In genomic region chr10:123140164-123140982, GRCh38 we compare ENCODE assay signal across 11 cellular contexts. TPM values are rescaled to one million over a fixed set of nuclear protein-coding genes. Genes with fewer than 3 reads are reported as not detected.
A peak's percentile ranks its signal among the peaks of the same experiment; 100 is the strongest.
DNase-seq lines count a peak whose midpoint lies in the region; ATAC-seq and TF ChIP-seq lines count a peak whose summit lies in the region.
"Had no signal": no experiment of that assay in that cellular context is flagged by ENCODE, and none has a peak within 500 bp of the region (broad histone marks: within the 10 kb centered on the region; RNA-seq: fewer than 3 reads in every experiment).

No MANE protein-coding gene starts in this region.

- ATAC-seq in GM23338: peak; percentile 5
- ATAC-seq in naive thymus-derived CD8-positive, alpha-beta T cell: no peak
- ATAC-seq: activated CD4-positive, CD25-positive, alpha-beta regulatory T cell treated with anti-CD3 and anti-CD28 coated beads, Interleukin-2, amount 50 U/mL, for 24 hours; gastrocnemius medialis had no signal

- DNase-seq in NCI-H82 (lab: John Stamatoyannopoulos, UW): peak; percentile 36
- DNase-seq in NCI-H82 treated with DMSO at 0.1 percent for 48 hours (lab: John Stamatoyannopoulos, UW; ENCODE audit: unreplicated experiment): no peak
- DNase-seq in GM23338 (ENCODE audit: low spot score): peak; percentile 71
- peak in 1 of 10 donors; percentile 54 for DNase-seq in naive thymus-derived CD8-positive, alpha-beta T cell
- DNase-seq in NCI-H510A treated with DMSO at 0.1 percent for 48 hours (lab: John Stamatoyannopoulos, UW): no peak
- DNase-seq in NCI-H2171 treated with DMSO at 0.1 percent for 48 hours (lab: John Stamatoyannopoulos, UW): no peak
- DNase-seq in NCI-H446 (lab: John Stamatoyannopoulos, UW): no peak
- DNase-seq: gastrocnemius medialis had no signal

- H3K27me3 ChIP-seq in GM23338 (ENCODE audit: insufficient read depth): peaks cover 100% of the 10 kb centered on the region

- peaks cover 60% of the 10 kb centered on the region for H3K4me1 Mint-ChIP-seq in GM23338
- H3K4me1 Mint-ChIP-seq in activated naive CD4-positive, alpha-beta T cell treated with anti-CD3 and anti-CD28 coated beads, Interleukin-2, amount 50 U/mL, for 24 hours: peaks cover 53% of the 10 kb centered on the region
- H3K4me1 Mint-ChIP-seq in naive thymus-derived CD8-positive, alpha-beta T cell: peaks cover 27 to 74% (median 64%) of the 10 kb centered on the region in 4 donors

- no peaks in the 10 kb centered on the region for H3K79me2 ChIP-seq in GM23338 (replicated peaks; ENCODE audit: insufficient read depth)

- peaks cover 15% of the 10 kb centered on the region; the same call in 1 of the 2 replicates for H4K20me1 ChIP-seq in GM23338 (replicated peaks; ENCODE audit: insufficient read depth)

- H3K36me3 ChIP-seq in GM23338 (ENCODE audit: insufficient read depth): no peaks in the 10 kb centered on the region
- H3K36me3 ChIP-seq: breast epithelium, gastrocnemius medialis had no signal

- H3K27ac Mint-ChIP-seq in GM23338: no peak overlapping the region
- H3K27ac Mint-ChIP-seq in activated naive CD4-positive, alpha-beta T cell treated with anti-CD3 and anti-CD28 coated beads, Interleukin-2, amount 50 U/mL, for 24 hours: no peak overlapping the region
- no peak overlapping the region for H3K27ac Mint-ChIP-seq in naive thymus-derived CD8-positive, alpha-beta T cell

- peaks cover 97% of the 10 kb centered on the region for H3K27me3 Mint-ChIP-seq in GM23338 (ENCODE audit: insufficient read depth, low read depth, poor library complexity)
- H3K27me3 Mint-ChIP-seq in activated naive CD4-positive, alpha-beta T cell treated with anti-CD3 and anti-CD28 coated beads, Interleukin-2, amount 50 U/mL, for 24 hours: peaks cover 63% of the 10 kb centered on the region
- peaks cover 58 to 91% (median 71%) of the 10 kb centered on the region in 5 donors for H3K27me3 Mint-ChIP-seq in naive thymus-derived CD8-positive, alpha-beta T cell

- no peak overlapping the region; the same call in 1 of the 2 replicates for H2AFZ ChIP-seq in GM23338

- peak overlapping the region; percentile 50 for H3K4me3 ChIP-seq in GM23338
- H3K4me3 ChIP-seq: breast epithelium, gastrocnemius medialis had no signal

- POLR2A ChIA-PET in naive thymus-derived CD8-positive, alpha-beta T cell (lab: Charles Lee): interaction anchor here (0.9 kb wide), 1 partner anchor 10 kb away, joined by 3 read pairs; no protein-coding TSS in a partner anchor

- peak; percentile 14 to 39; a peak in 1 of 4 replicates for TF ChIP-seq CTCF in GM23338 (conservative IDR thresholded peaks at IDR 0.05; ENCODE audit: low read depth in 2 of 2)

- H3K9me3 Mint-ChIP-seq in GM23338: peaks cover 8% of the 10 kb centered on the region
- H3K9me3 Mint-ChIP-seq in activated naive CD4-positive, alpha-beta T cell treated with anti-CD3 and anti-CD28 coated beads, Interleukin-2, amount 50 U/mL, for 24 hours: no peaks in the 10 kb centered on the region
- H3K9me3 Mint-ChIP-seq in naive thymus-derived CD8-positive, alpha-beta T cell: peaks cover 0 to 4% (median 0%) of the 10 kb centered on the region in 9 donors

- H3K4me1 ChIP-seq in GM23338 (ENCODE audit: insufficient read depth): peaks cover 58% of the 10 kb centered on the region

- H3K36me3 Mint-ChIP-seq in GM23338 (ENCODE audit: low read depth): no peaks in the 10 kb centered on the region
- H3K36me3 Mint-ChIP-seq in activated naive CD4-positive, alpha-beta T cell treated with anti-CD3 and anti-CD28 coated beads, Interleukin-2, amount 50 U/mL, for 24 hours: no peaks in the 10 kb centered on the region
- H3K36me3 Mint-ChIP-seq in naive thymus-derived CD8-positive, alpha-beta T cell: peaks cover 0 to 2% (median 0%) of the 10 kb centered on the region in 3 donors

- no peak overlapping the region for H3K27ac ChIP-seq in GM23338 (ENCODE audit: low read depth)
- H3K27ac ChIP-seq: breast epithelium, gastrocnemius medialis had no signal

- H3K4me2 ChIP-seq in GM23338: peak overlapping the region; percentile 80

- H3K4me3 Mint-ChIP-seq in GM23338: peak overlapping the region; percentile 62
- H3K4me3 Mint-ChIP-seq in activated naive CD4-positive, alpha-beta T cell treated with anti-CD3 and anti-CD28 coated beads, Interleukin-2, amount 50 U/mL, for 24 hours: peak overlapping the region; percentile 19
- H3K4me3 Mint-ChIP-seq in naive thymus-derived CD8-positive, alpha-beta T cell: peak overlapping the region in 6 of 10 donors; percentile 58 to 79 (median 60)

- peaks cover 22% of the 10 kb centered on the region for H3F3A ChIP-seq in GM23338 (replicated peaks; ENCODE audit: low read depth)

- H3K9me2 ChIP-seq in GM23338 (ENCODE audit: insufficient read depth): no peaks in the 10 kb centered on the region

TF ChIP-seq in GM23338, 12 proteins besides CTCF, POLR2A, EP300 and RAD21:
- TF ChIP-seq EZH2phosphoT487 (IDR thresholded peaks at IDR 0.05; ENCODE audit: unreplicated experiment) (peak; percentile 98), JUNB (IDR thresholded peaks at IDR 0.05; ENCODE audit: unreplicated experiment) (no peak), ZNF114 (CRISPR knock-in tag; IDR thresholded peaks at IDR 0.05) (no peak), NANOG (IDR thresholded peaks at IDR 0.05; ENCODE audit: borderline replicate concordance) (no peak), EZH2 (IDR thresholded peaks at IDR 0.05; ENCODE audit: low read depth, unreplicated experiment) (peak; percentile 93)

RNA-seq across cellular contexts. Expression of gene HMX3, which starts 4.6 kb away (rescaled TPM):
- 0.23 and 0.35 TPM in 2 replicates for total RNA-seq in GM23338 (2014; rRNA removed; shearing (Covaris generic))
- polyA plus RNA-seq in GM23338 (2016; fragmentation: Nextera tagmentation; extraction: Ambion mirVana): not detected in 2 replicates
- not detected for total RNA-seq in naive thymus-derived CD8-positive, alpha-beta T cell
- polyA plus RNA-seq in naive thymus-derived CD8-positive, alpha-beta T cell: not detected
- total RNA-seq: breast epithelium, gastrocnemius medialis had no signal

RNA-seq across cellular contexts. Expression of gene HMX2, which starts 7.6 kb away (rescaled TPM):
- 0.97 and 2.6 TPM in 2 replicates for total RNA-seq in GM23338 (2014; rRNA removed; shearing (Covaris generic))
- 3.1 and 3.4 TPM in 2 replicates for polyA plus RNA-seq in GM23338 (2016; fragmentation: Nextera tagmentation; extraction: Ambion mirVana)
- total RNA-seq in naive thymus-derived CD8-positive, alpha-beta T cell: not detected
- polyA plus RNA-seq in naive thymus-derived CD8-positive, alpha-beta T cell: not detected
- total RNA-seq: breast epithelium, gastrocnemius medialis had no signal

RNA-seq across cellular contexts. Expression of gene BUB3, which starts 13.8 kb away (rescaled TPM):
- total RNA-seq in GM23338 (2014; rRNA removed; shearing (Covaris generic)): 272 and 361 TPM in 2 replicates
- polyA plus RNA-seq in GM23338 (2016; fragmentation: Nextera tagmentation; extraction: Ambion mirVana): 197 and 243 TPM in 2 replicates
- 100 to 1,000 TPM; 170 to 173 TPM for total RNA-seq in naive thymus-derived CD8-positive, alpha-beta T cell
- polyA plus RNA-seq in naive thymus-derived CD8-positive, alpha-beta T cell: 100 to 1,000 TPM; 217 to 247 (median 243) TPM

Comparison
In these comparisons a context has a peak if more than half of its experiments do, and no peak if none do; other contexts are left out.
1. DNase-seq: peak in NCI-H82 (single experiment) and GM23338 (single experiment); none in NCI-H82 treated with DMSO at 0.1 percent for 48 hours (single experiment), NCI-H510A treated with DMSO at 0.1 percent for 48 hours (single experiment), NCI-H2171 treated with DMSO at 0.1 percent for 48 hours (single experiment) and NCI-H446 (0 of 2).
2. Peak in every context shown above with its lines, with median percentiles within 50 percentile points of each other: H3K4me3 Mint-ChIP-seq.